Comparison of ENCODE assay signal across 10 cellular contexts in genomic region chr1:203638076-203638475, GRCh38. TPM values are rescaled to one million over a fixed set of nuclear protein-coding genes. Genes with fewer than 3 reads are reported as not detected.
DNase-seq lines count a peak whose midpoint lies in the region; ATAC-seq and TF ChIP-seq lines count a peak whose summit lies in the region.
"Had no signal": no experiment of that assay in that cellular context is flagged by ENCODE, and none has a peak within 500 bp of the region (broad histone marks: within the 10 kb centered on the region; RNA-seq: fewer than 3 reads in every experiment).

No MANE protein-coding gene starts in this region.

- peaks cover 55 to 84% (median 67%) of the 10 kb centered on the region in 4 donors for H3K4me1 Mint-ChIP-seq in CD4-positive, alpha-beta memory T cell
- H3K4me1 Mint-ChIP-seq in brain: peaks cover 59% of the 10 kb centered on the region
- H3K4me1 Mint-ChIP-seq in natural killer cell: peaks cover 68 to 72% of the 10 kb centered on the region in 2 donors
- H3K4me1 Mint-ChIP-seq in WTC11: peaks cover 18% of the 10 kb centered on the region

- DNase-seq in CD4-positive, alpha-beta memory T cell: no peak
- DNase-seq in NCI-H1694 (lab: John Stamatoyannopoulos, UW) (peak; percentile 38), natural killer cell (no peak), NCI-H2081 treated with DMSO at 0.1 percent for 48 hours (lab: John Stamatoyannopoulos, UW) (no peak), lower leg skin (ENCODE audit: low spot score in 2 of 2) (no peak), WTC11 (ENCODE audit: low spot score) (no peak), 8988T (no peak)
- DNase-seq: nephron progenitor cell had no signal

- no peak overlapping the region for H3K4me3 ChIP-seq in CD4-positive, alpha-beta memory T cell (ENCODE audit: low read length in 2 of 2)
- H3K4me3 ChIP-seq in lower leg skin (ENCODE audit: low read depth, poor library complexity, severe bottlenecking): no peak overlapping the region

- peaks cover 29 to 64% of the 10 kb centered on the region in 2 donors for H3K36me3 Mint-ChIP-seq in CD4-positive, alpha-beta memory T cell
- H3K36me3 Mint-ChIP-seq in brain (peaks cover 25% of the 10 kb centered on the region), natural killer cell (no peaks in the 10 kb centered on the region), WTC11 (no peaks in the 10 kb centered on the region)

- H3K9me3 ChIP-seq in CD4-positive, alpha-beta memory T cell (ENCODE audit: control insufficient read depth in 1 of 2, low read length in 2 of 2): no peaks in the 10 kb centered on the region

- 57 to 60% methylated on average over 7 of the region's 7 CpGs for WGBS in lower leg skin, 2 donors

- TF ChIP-seq CTCF in brain (conservative IDR thresholded peaks at IDR 0.05): no peak
- TF ChIP-seq CTCF in natural killer cell (IDR thresholded peaks at IDR 0.05): no peak
- no peak for TF ChIP-seq CTCF in lower leg skin (IDR thresholded peaks at IDR 0.05)
- no peak for TF ChIP-seq CTCF in WTC11 (IDR thresholded peaks at IDR 0.05)

- POLR2A ChIA-PET in CD4-positive, alpha-beta memory T cell (lab: Charles Lee; ENCODE audit: partially characterized antibody): interaction anchor here (0.8 to 5.3 kb wide), 4 partner anchors 11 to 127 kb away, joined by 4 to 52 read pairs (median 10); partner anchors contain the start of genes ATP2B4 and LAX1
- POLR2A ChIA-PET in WTC11 (lab: Charles Lee): interaction anchor here (0.8 kb wide), 1 partner anchor 12 kb away, joined by 3 read pairs; the partner anchor contains the start of gene ATP2B4

- peak overlapping the region; percentile 32 to 90 (median 84) for H3K27ac Mint-ChIP-seq in CD4-positive, alpha-beta memory T cell
- H3K27ac Mint-ChIP-seq in brain (peak overlapping the region in 4 of 5 experiments; percentile 70 to 94 (median 84)), natural killer cell (peak overlapping the region; percentile 88), WTC11 (no peak overlapping the region)

- ATAC-seq in natural killer cell: no peak
- ATAC-seq in WTC11: no peak

- peak overlapping the region in 7 of 8 donors; percentile 64 to 85 (median 73) for H3K4me3 Mint-ChIP-seq in CD4-positive, alpha-beta memory T cell
- H3K4me3 Mint-ChIP-seq in brain (peak overlapping the region in 3 of 5 experiments; percentile 33 to 56 (median 50)), natural killer cell (no peak overlapping the region), WTC11 (no peak overlapping the region)

- no peaks in the 10 kb centered on the region for H3K9me3 Mint-ChIP-seq in CD4-positive, alpha-beta memory T cell
- H3K9me3 Mint-ChIP-seq in brain: no peaks in the 10 kb centered on the region
- H3K9me3 Mint-ChIP-seq in natural killer cell: no peaks in the 10 kb centered on the region
- H3K9me3 Mint-ChIP-seq in WTC11: no peaks in the 10 kb centered on the region
- H3K9me3 Mint-ChIP-seq: nephron progenitor cell; T-helper 2 cell treated with Interferon-gamma antibody and Interleukin-4, amounts not matched to agents 5 μg/mL and 100 μg/mL, for 36 hours had no signal

- H3K27ac ChIP-seq in CD4-positive, alpha-beta memory T cell (ENCODE audit: low read depth, low read length): no peak overlapping the region

- H3K4me1 ChIP-seq in CD4-positive, alpha-beta memory T cell (ENCODE audit: insufficient read depth, low read length): peaks cover 83% of the 10 kb centered on the region

- intact Hi-C loops in CD4-positive, alpha-beta memory T cell (cut with micrococcal nuclease): no loop called here
- intact Hi-C loops in natural killer cell (cut with micrococcal nuclease): no loop called here
- intact Hi-C loops in lower leg skin (cut with DNase I; ENCODE audit: low total_unique reads): no loop called here

- H3K27me3 ChIP-seq in CD4-positive, alpha-beta memory T cell (ENCODE audit: insufficient read depth, low read length): no peaks in the 10 kb centered on the region

- no peaks in the 10 kb centered on the region for H3K36me3 ChIP-seq in CD4-positive, alpha-beta memory T cell (ENCODE audit: insufficient read depth, low read length)

- no peak for TF ChIP-seq POLR2A in lower leg skin (IDR thresholded peaks at IDR 0.05)

- CTCF ChIA-PET in CD4-positive, alpha-beta memory T cell (lab: Charles Lee; ENCODE audit: partially characterized antibody): interaction anchor here (0.6 to 5.1 kb wide), 4 partner anchors 7 to 64 kb away, joined by 3 to 33 read pairs (median 5); partner anchors contain the start of gene ATP2B4
- CTCF ChIA-PET in WTC11 (lab: Charles Lee): interaction anchor here (0.7 to 2.2 kb wide), 4 partner anchors 10 to 150 kb away, joined by 3 to 8 read pairs (median 4); no protein-coding TSS in a partner anchor

- no peaks in the 10 kb centered on the region for H3K27me3 Mint-ChIP-seq in CD4-positive, alpha-beta memory T cell
- H3K27me3 Mint-ChIP-seq in brain: no peaks in the 10 kb centered on the region
- H3K27me3 Mint-ChIP-seq in natural killer cell (ENCODE audit: low read depth in 2 of 2): no peaks in the 10 kb centered on the region
- H3K27me3 Mint-ChIP-seq in WTC11 (ENCODE audit: low read depth): no peaks in the 10 kb centered on the region

TF ChIP-seq in WTC11, 78 proteins besides CTCF, POLR2A, EP300 and RAD21 (continues in another document):
- TF ChIP-seq SP1 (CRISPR knock-in tag; conservative IDR thresholded peaks at IDR 0.05) (no peak), SMAD3 (CRISPR knock-in tag; IDR thresholded peaks at IDR 0.05; ENCODE audit: borderline replicate concordance) (no peak), PREB (CRISPR knock-in tag; IDR thresholded peaks at IDR 0.05; ENCODE audit: borderline replicate concordance) (no peak), FOXP1 (CRISPR knock-in tag; IDR thresholded peaks at IDR 0.05; ENCODE audit: borderline replicate concordance) (no peak), ATF2 (CRISPR knock-in tag; IDR thresholded peaks at IDR 0.05; ENCODE audit: borderline replicate concordance, low read depth) (no peak), E2F4 (CRISPR knock-in tag; IDR thresholded peaks at IDR 0.05; ENCODE audit: borderline replicate concordance, low read depth) (no peak), ESRRA (CRISPR knock-in tag; IDR thresholded peaks at IDR 0.05; ENCODE audit: borderline replicate concordance) (no peak), IRF2 (CRISPR knock-in tag; IDR thresholded peaks at IDR 0.05; ENCODE audit: borderline replicate concordance, low read depth) (no peak), E2F5 (CRISPR knock-in tag; IDR thresholded peaks at IDR 0.05) (no peak), ZMAT4 (CRISPR knock-in tag; IDR thresholded peaks at IDR 0.05) (no peak), NFATC4 (CRISPR knock-in tag; IDR thresholded peaks at IDR 0.05) (no peak)

RNA-seq across cellular contexts. Expression of gene ATP2B4, which starts 11.4 kb away (rescaled TPM):
- total RNA-seq in CD4-positive, alpha-beta memory T cell: 10 to 100 TPM; 97.2 to 98.6 TPM
- 10 to 100 TPM; 14.8 to 41.7 TPM for polyA plus RNA-seq in CD4-positive, alpha-beta memory T cell
- 95.2 TPM for polyA plus RNA-seq in brain (ENCODE audit: insufficient read depth, low read depth, low replicate concordance)
- total RNA-seq in natural killer cell: 100 to 1,000 TPM; 175 to 235 (median 196) TPM
- 100 to 1,000 TPM; 128 to 140 (median 132) TPM for total RNA-seq in lower leg skin
- total RNA-seq in WTC11 (2021): 18.5 to 22.1 TPM (median 19.1 TPM) in 3 replicates

Comparison
In these comparisons a context has a peak if more than half of its experiments do, and no peak if none do; other contexts are left out.
1. H3K4me3 Mint-ChIP-seq: peak in CD4-positive, alpha-beta memory T cell (7 of 8) and brain (3 of 5); none in natural killer cell (single experiment) and WTC11 (single experiment).